In the genomic region with DNA sequence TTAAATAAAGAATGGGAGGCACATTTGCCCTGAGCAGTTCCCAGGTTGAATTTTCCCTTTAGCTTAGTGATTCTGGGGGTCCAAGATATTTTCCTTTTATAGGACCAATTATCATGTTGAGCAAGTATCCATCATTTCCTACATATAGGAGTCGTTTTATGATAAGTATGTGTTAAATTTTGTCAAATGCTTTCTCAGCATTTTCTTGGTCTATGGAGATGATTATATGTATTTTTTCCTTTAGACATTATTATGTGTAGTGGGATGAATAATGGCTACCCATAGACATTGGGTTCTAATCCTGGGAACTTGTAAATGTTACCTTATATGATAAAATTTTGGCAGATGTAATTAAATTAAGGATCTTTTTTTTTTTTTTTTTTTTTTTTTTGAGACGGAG, we compare ENCODE assay signal across 1 cellular context.
TF ChIP-seq lines count a peak whose summit lies in the region.

No MANE protein-coding gene starts in this region.

TF ChIP-seq in HepG2, 621 proteins besides CTCF, POLR2A, EP300 and RAD21 (continued from another document):
- TF ChIP-seq, protein P1, sequence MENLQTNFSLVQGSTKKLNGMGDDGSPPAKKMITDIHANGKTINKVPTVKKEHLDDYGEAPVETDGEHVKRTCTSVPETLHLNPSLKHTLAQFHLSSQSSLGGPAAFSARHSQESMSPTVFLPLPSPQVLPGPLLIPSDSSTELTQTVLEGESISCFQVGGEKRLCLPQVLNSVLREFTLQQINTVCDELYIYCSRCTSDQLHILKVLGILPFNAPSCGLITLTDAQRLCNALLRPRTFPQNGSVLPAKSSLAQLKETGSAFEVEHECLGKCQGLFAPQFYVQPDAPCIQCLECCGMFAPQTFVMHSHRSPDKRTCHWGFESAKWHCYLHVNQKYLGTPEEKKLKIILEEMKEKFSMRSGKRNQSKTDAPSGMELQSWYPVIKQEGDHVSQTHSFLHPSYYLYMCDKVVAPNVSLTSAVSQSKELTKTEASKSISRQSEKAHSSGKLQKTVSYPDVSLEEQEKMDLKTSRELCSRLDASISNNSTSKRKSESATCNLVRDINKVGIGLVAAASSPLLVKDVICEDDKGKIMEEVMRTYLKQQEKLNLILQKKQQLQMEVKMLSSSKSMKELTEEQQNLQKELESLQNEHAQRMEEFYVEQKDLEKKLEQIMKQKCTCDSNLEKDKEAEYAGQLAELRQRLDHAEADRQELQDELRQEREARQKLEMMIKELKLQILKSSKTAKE (CRISPR knock-in tag; IDR thresholded peaks at IDR 0.05; ENCODE audit: borderline replicate concordance), result no peak
